ENCODE assay signal across 26 cellular contexts in genomic region chr4:124694306-124694705, GRCh38.
"Had no signal": no experiment of that assay in that cellular context is flagged by ENCODE, and none has a peak within 500 bp of the region (broad histone marks: within the 10 kb centered on the region; RNA-seq: fewer than 3 reads in every experiment).

No MANE protein-coding gene starts in this region.

- H3K27ac Mint-ChIP-seq: activated naive CD8-positive, alpha-beta T cell; effector memory CD8-positive, alpha-beta T cell; immature natural killer cell; memory B cell; nephron; stimulated activated naive B cell treated with anti-CD40 and anti-IgM and Interleukin-4, amounts not matched to agents 10 μg/mL and 1 μg/mL and 100 μg/mL, for 72 hours had no signal

- H3K36me3 Mint-ChIP-seq: activated naive CD8-positive, alpha-beta T cell; memory B cell had no signal

- H3K27me3 Mint-ChIP-seq: effector memory CD8-positive, alpha-beta T cell; memory B cell; stimulated activated naive B cell treated with anti-CD40 and anti-IgM and Interleukin-4, amounts not matched to agents 10 μg/mL and 1 μg/mL and 100 μg/mL, for 72 hours had no signal

- H3K4me3 ChIP-seq: colonic mucosa, gastroesophageal sphincter, mucosa of descending colon, prostate gland, smooth muscle cell, stomach, thyroid gland, upper lobe of left lung, vagina had no signal

- H3K4me1 Mint-ChIP-seq: immature natural killer cell; memory B cell; nephron; stimulated activated naive B cell treated with anti-CD40 and anti-IgM and Interleukin-4, amounts not matched to agents 10 μg/mL and 1 μg/mL and 100 μg/mL, for 72 hours had no signal

- H3K4me1 ChIP-seq: colonic mucosa, prostate gland, thyroid gland, upper lobe of left lung, vagina had no signal

- H3K36me3 ChIP-seq: colonic mucosa, prostate gland, thyroid gland had no signal

- H3K4me2 ChIP-seq: smooth muscle cell had no signal

- H3K4me3 Mint-ChIP-seq: activated naive CD8-positive, alpha-beta T cell; effector memory CD8-positive, alpha-beta T cell; immature natural killer cell; memory B cell; nephron; stimulated activated naive B cell treated with anti-CD40 and anti-IgM and Interleukin-4, amounts not matched to agents 10 μg/mL and 1 μg/mL and 100 μg/mL, for 72 hours had no signal

- H3K27me3 ChIP-seq: colonic mucosa, gastroesophageal sphincter, stomach, thyroid gland, upper lobe of left lung, vagina had no signal

- DNase-seq: activated CD4-positive, alpha-beta T cell treated with anti-CD3 and anti-CD28 coated beads for 48 hours; activated CD4-positive, alpha-beta T cell treated with anti-CD3 and anti-CD28 coated beads, Interleukin-2, amount 50 U/mL, for 48 hours; activated CD8-positive, alpha-beta memory T cell treated with anti-CD3 and anti-CD28 coated beads for 24 hours; activated effector memory CD4-positive, alpha-beta T cell treated with Interleukin-2 at 50 U/mL for 16 hours; activated naive CD4-positive, alpha-beta T cell treated with Interleukin-2 at 50 U/mL for 16 hours; anterior cingulate cortex; colonic mucosa; effector memory CD8-positive, alpha-beta T cell; head of caudate nucleus; hippocampal formation; immature natural killer cell; mucosa of descending colon; stimulated activated CD4-positive, alpha-beta T cell treated with anti-CD3 and anti-CD28 coated beads, Interleukin-2, amount 100 ng/mL, for 24 hours; stimulated activated naive B cell treated with anti-CD40 and anti-IgM and Interleukin-4, amounts not matched to agents 10 μg/mL and 1 μg/mL and 100 μg/mL, for 72 hours; stomach; thyroid gland; upper lobe of left lung had no signal

- H3K9me3 ChIP-seq: colonic mucosa, gastroesophageal sphincter, prostate gland, thyroid gland, vagina had no signal

- H3K27ac ChIP-seq: colonic mucosa, gastroesophageal sphincter, prostate gland, stomach, thyroid gland, upper lobe of left lung, vagina, VCaP had no signal

- ATAC-seq: activated CD4-positive, CD25-positive, alpha-beta regulatory T cell treated with anti-CD3 and anti-CD28 coated beads, Interleukin-2, amount 50 U/mL, for 24 hours; effector memory CD8-positive, alpha-beta T cell; gastroesophageal sphincter; mucosa of descending colon; stimulated activated naive B cell treated with anti-CD40 and anti-IgM and Interleukin-4, amounts not matched to agents 10 μg/mL and 1 μg/mL and 100 μg/mL, for 72 hours had no signal
